In genomic region chr3:52087728-52088127, GRCh38 we compare ENCODE assay signal across 17 cellular contexts. TPM values are rescaled to one million over a fixed set of nuclear protein-coding genes. Genes with fewer than 3 reads are reported as not detected.
DNase-seq lines count a peak whose midpoint lies in the region; ATAC-seq and TF ChIP-seq lines count a peak whose summit lies in the region.
"Had no signal": no experiment of that assay in that cellular context is flagged by ENCODE, and none has a peak within 500 bp of the region (broad histone marks: within the 10 kb centered on the region; RNA-seq: fewer than 3 reads in every experiment).

No MANE protein-coding gene starts in this region.

- H3K9ac ChIP-seq in BLaER1 (peak overlapping the region; percentile 74), IMR-90 (ENCODE audit: low read depth, low read length) (no peak overlapping the region), fibroblast of lung (ENCODE audit: insufficient read depth, low read length) (no peak overlapping the region), neural progenitor cell (no peak overlapping the region)

- H3K9me1 ChIP-seq in IMR-90 (ENCODE audit: insufficient read depth, low read length) = peaks cover 51% of the 10 kb centered on the region

- peak overlapping the region; percentile 77 for H3K14ac ChIP-seq in IMR-90 (replicated peaks; ENCODE audit: low read depth, low read length)

- H3K18ac ChIP-seq in IMR-90 (ENCODE audit: low read depth, low read length) = no peak overlapping the region

- H3K9me3 ChIP-seq in BLaER1 = no peaks in the 10 kb centered on the region
- no peaks in the 10 kb centered on the region for H3K9me3 ChIP-seq in IMR-90 (ENCODE audit: control insufficient read depth, insufficient read depth, low read length)
- no peaks in the 10 kb centered on the region for H3K9me3 ChIP-seq in fibroblast of lung (ENCODE audit: control insufficient read depth, insufficient read depth, low read depth, low read length)
- H3K9me3 ChIP-seq in neural progenitor cell (ENCODE audit: low read depth) = no peaks in the 10 kb centered on the region
- no peaks in the 10 kb centered on the region for H3K9me3 ChIP-seq in body of pancreas
- H3K9me3 ChIP-seq: esophagus squamous epithelium had no signal

- BruUV-seq in IMR-90 (replicated peaks; lab: Mats Ljungman, UMichigan) (no TSS peak), MCF 10A (replicated peaks; lab: Mats Ljungman, UMichigan) (no TSS peak)

- H2AFZ ChIP-seq in IMR-90 (replicated peaks; ENCODE audit: low read length, poor library complexity) = peak overlapping the region; percentile 82
- H2AFZ ChIP-seq in fibroblast of lung (ENCODE audit: low read length) = no peak overlapping the region
- no peak overlapping the region for H2AFZ ChIP-seq in neural progenitor cell (replicated peaks)
- H2AFZ ChIP-seq: GM23338 had no signal

- H2BK20ac ChIP-seq in IMR-90 (ENCODE audit: low read depth, low read length) = peak overlapping the region; percentile 17; the same call in 1 of the 2 replicates

- no peaks in the 10 kb centered on the region for H3K27me3 ChIP-seq in BLaER1
- no peaks in the 10 kb centered on the region for H3K27me3 ChIP-seq in IMR-90 (ENCODE audit: control insufficient read depth, insufficient read depth, low read length)
- no peaks in the 10 kb centered on the region for H3K27me3 ChIP-seq in fibroblast of lung (ENCODE audit: control insufficient read depth, insufficient read depth, low read length)
- H3K27me3 ChIP-seq in neural progenitor cell = no peaks in the 10 kb centered on the region
- no peaks in the 10 kb centered on the region for H3K27me3 ChIP-seq in body of pancreas
- H3K27me3 ChIP-seq: esophagus squamous epithelium had no signal

- H3K36me3 Mint-ChIP-seq in neural progenitor cell (no peaks in the 10 kb centered on the region), MCF 10A (ENCODE audit: insufficient read depth, unreplicated experiment) (no peaks in the 10 kb centered on the region)
- H3K36me3 Mint-ChIP-seq: naive thymus-derived CD8-positive, alpha-beta T cell had no signal

- dilution Hi-C loops in IMR-90 (cut with HindIII; ENCODE audit: low sequenced_read_pairs, unreplicated experiment) = no loop called here

- H4K20me1 ChIP-seq in BLaER1 (peaks cover 5% of the 10 kb centered on the region; the same call in 1 of the 2 replicates), IMR-90 (ENCODE audit: insufficient read depth, low read length) (peaks cover 4% of the 10 kb centered on the region; the same call in 1 of the 2 replicates), fibroblast of lung (ENCODE audit: control insufficient read depth, extremely low read depth, insufficient read depth, low read length) (no peaks in the 10 kb centered on the region), neural progenitor cell (ENCODE audit: low read depth) (no peaks in the 10 kb centered on the region)

- no peak for TF ChIP-seq POLR2A in IMR-90 (IDR thresholded peaks at IDR 0.05; ENCODE audit: low read depth, low read length)
- no peak for TF ChIP-seq POLR2A in body of pancreas (IDR thresholded peaks at IDR 0.05)

- POLR2A ChIA-PET in IMR-90 (lab: Charles Lee; ENCODE audit: unreplicated experiment) (interaction anchor here (0.6 kb wide), 1 partner anchor 52 kb away, joined by 3 read pairs; no protein-coding TSS in a partner anchor), MCF 10A (lab: Yijun Ruan, JAX) (no interaction called here)

- peak overlapping the region; percentile 92 for H2BK5ac ChIP-seq in IMR-90 (ENCODE audit: low read depth, low read length, poor library complexity, severe bottlenecking)

- H3K4me2 ChIP-seq in BLaER1 (peak overlapping the region; percentile 91), IMR-90 (ENCODE audit: low read depth, low read length) (no peak overlapping the region), fibroblast of lung (ENCODE audit: extremely low read depth, insufficient read depth, low read length) (no peak overlapping the region), neural progenitor cell (no peak overlapping the region)
- H3K4me2 ChIP-seq: GM23338 had no signal

- H2BK15ac ChIP-seq in IMR-90 (ENCODE audit: low read depth, low read length) = peak overlapping the region; percentile 63; the same call in 1 of the 3 replicates

- H3K4me3 ChIP-seq in BLaER1 (peak overlapping the region; percentile 29), IMR-90 (ENCODE audit: insufficient read depth, low read depth, low read length) (no peak overlapping the region), fibroblast of lung (replicated peaks in 1 of 4; ENCODE audit: control extremely low read depth in 1 of 4, insufficient read depth in 1 of 4, low read depth in 3 of 4, low read length in 4 of 4) (no peak overlapping the region), neural progenitor cell (no peak overlapping the region), body of pancreas (no peak overlapping the region)
- H3K4me3 ChIP-seq: esophagus squamous epithelium, GM23338 had no signal

- TF ChIP-seq CTCF in IMR-90 (conservative IDR thresholded peaks at IDR 0.05; ENCODE audit: low read depth, low read length) (no peak), fibroblast of lung (conservative IDR thresholded peaks at IDR 0.05 in 1 of 2, IDR thresholded peaks at IDR 0.05 in 1 of 2; ENCODE audit: low read depth in 1 of 2, low read length in 2 of 2) (no peak), neural progenitor cell (IDR thresholded peaks at IDR 0.05) (no peak), MCF 10A (IDR thresholded peaks at IDR 0.05; ENCODE audit: unreplicated experiment) (no peak), body of pancreas (IDR thresholded peaks at IDR 0.05) (no peak)

- H4K8ac ChIP-seq in IMR-90 (ENCODE audit: low read depth in 2 of 2, low read length in 2 of 2) = peak overlapping the region; percentile 78 to 90; a peak in 3 of 4 replicates

- no peak for ATAC-seq in IMR-90 (ENCODE audit: low read depth)
- no peak for ATAC-seq in body of pancreas
- ATAC-seq: activated T-cell treated with anti-CD3 and anti-CD28 coated beads, Interleukin-2, amount 50 U/mL, for 4 hours; GM23338; naive thymus-derived CD8-positive, alpha-beta T cell had no signal

- H3K56ac ChIP-seq in IMR-90 (ENCODE audit: extremely low read depth, insufficient read depth, low read length) = no peak overlapping the region

- no peak for TF ChIP-seq RAD21 in IMR-90 (IDR thresholded peaks at IDR 0.05; ENCODE audit: low read length)

- H3K27ac Mint-ChIP-seq in neural progenitor cell (peak overlapping the region; percentile 92), MCF 10A (ENCODE audit: low read depth, unreplicated experiment) (no peak overlapping the region)
- H3K27ac Mint-ChIP-seq: B cell had no signal

- peaks cover 96% of the 10 kb centered on the region for H3K4me1 ChIP-seq in BLaER1
- peaks cover 42% of the 10 kb centered on the region for H3K4me1 ChIP-seq in IMR-90 (ENCODE audit: control insufficient read depth, insufficient read depth, low read length)
- H3K4me1 ChIP-seq in fibroblast of lung (ENCODE audit: control insufficient read depth, extremely low read depth, insufficient read depth, low read length) = peaks cover 42% of the 10 kb centered on the region
- peaks cover 20% of the 10 kb centered on the region for H3K4me1 ChIP-seq in neural progenitor cell
- H3K4me1 ChIP-seq in body of pancreas = no peaks in the 10 kb centered on the region

- peak overlapping the region; percentile 46; the same call in 1 of the 2 replicates for H3K23ac ChIP-seq in IMR-90 (ENCODE audit: low read depth, low read length)

- peak overlapping the region; percentile 94 for H3K4ac ChIP-seq in IMR-90 (ENCODE audit: low read depth, low read length)

- WGBS in IMR-90 (ENCODE audit: extremely low coverage in 2 of 2, insufficient read length in 1 of 2), 2 experiments = 100% methylated on average over 1 of the region's 3 CpGs; no CpG with 5 or more reads in 1 of the 2 experiments
- WGBS in body of pancreas, 2 donors = 95 to 100% methylated on average over 1 to 3 of the region's 3 CpGs

- in situ Hi-C loops in IMR-90 (cut with MboI; ENCODE audit: low sequenced_read_pairs) = no loop called here

- peaks cover 8 to 48% of the 10 kb centered on the region in 2 experiments; a peak in 3 of 4 replicates for H3K79me1 ChIP-seq in IMR-90 (ENCODE audit: low read depth in 1 of 2, low read length in 2 of 2)

- H4K5ac ChIP-seq in IMR-90 (ENCODE audit: low read depth, low read length) = peak overlapping the region; percentile 85; the same call in 1 of the 2 replicates

- peak overlapping the region; percentile 93; the same call in 1 of the 2 replicates for H2BK120ac ChIP-seq in IMR-90 (ENCODE audit: low read depth, low read length)

- peak overlapping the region; percentile 31; the same call in 1 of the 2 replicates for H4K91ac ChIP-seq in IMR-90 (ENCODE audit: insufficient read depth, low read depth, low read length)

- intact Hi-C loops in IMR-90 (cut with micrococcal nuclease) = no loop called here
- intact Hi-C loops in MCF 10A (cut with micrococcal nuclease) = no loop called here
- intact Hi-C loops in body of pancreas (cut with DNase I) = no loop called here

- H3F3A ChIP-seq in neural progenitor cell (ENCODE audit: low read depth) = no peaks in the 10 kb centered on the region

- H2AK9ac ChIP-seq in IMR-90 (replicated peaks; ENCODE audit: low read depth, low read length, poor library complexity) = peak overlapping the region; percentile 16

- H3K4me1 Mint-ChIP-seq in neural progenitor cell (peaks cover 51% of the 10 kb centered on the region), MCF 10A (ENCODE audit: insufficient read depth, unreplicated experiment) (peaks cover 12% of the 10 kb centered on the region)

- H3K27ac ChIP-seq in BLaER1 (peak overlapping the region; percentile 82), IMR-90 (ENCODE audit: insufficient read depth, low read length) (no peak overlapping the region), fibroblast of lung (ENCODE audit: insufficient read depth, low read length) (peak overlapping the region; percentile 88), neural progenitor cell (no peak overlapping the region), body of pancreas (peak overlapping the region in 1 of 4 donors; percentile 6)

- CTCF ChIA-PET in IMR-90 (lab: Yijun Ruan, JAX) = interaction anchor here (0.5 to 1.1 kb wide), 2 partner anchors 8 to 114 kb away, joined by 3 to 5 read pairs; partner anchors contain the start of gene ABHD14B
- CTCF ChIA-PET in MCF 10A (lab: Yijun Ruan, JAX) = interaction anchor here (0.6 to 1.8 kb wide), 3 partner anchors 35 to 403 kb away, joined by 3 to 6 read pairs (median 3); no protein-coding TSS in a partner anchor

- H3K36me3 ChIP-seq in BLaER1 (peaks cover 10% of the 10 kb centered on the region), IMR-90 (ENCODE audit: control insufficient read depth, insufficient read depth, low read length) (no peaks in the 10 kb centered on the region), fibroblast of lung (ENCODE audit: control insufficient read depth, insufficient read depth, low read length) (peaks cover 2% of the 10 kb centered on the region), neural progenitor cell (no peaks in the 10 kb centered on the region), body of pancreas (replicated peaks in 1 of 2; ENCODE audit: insufficient read depth in 1 of 2, low read depth in 2 of 2) (no peaks in the 10 kb centered on the region)
- H3K36me3 ChIP-seq: esophagus squamous epithelium had no signal

- H3K9me3 Mint-ChIP-seq in neural progenitor cell = no peaks in the 10 kb centered on the region
- H3K9me3 Mint-ChIP-seq in MCF 10A (ENCODE audit: unreplicated experiment) = no peaks in the 10 kb centered on the region
- H3K9me3 Mint-ChIP-seq: activated T-cell treated with anti-CD3 and anti-CD28 coated beads, Interleukin-2, amount 50 U/mL, for 4 hours; GM23338; naive thymus-derived CD8-positive, alpha-beta T cell had no signal

- H3K4me3 Mint-ChIP-seq in neural progenitor cell (no peak overlapping the region), MCF 10A (ENCODE audit: unreplicated experiment) (no peak overlapping the region)
- H3K4me3 Mint-ChIP-seq: activated T-cell treated with anti-CD3 and anti-CD28 coated beads, Interleukin-2, amount 50 U/mL, for 4 hours; B cell; GM23338 had no signal

- DNase-seq in IMR-90 (no peak), fibroblast of lung (ENCODE audit: low read depth in 2 of 2) (no peak), neural progenitor cell (ENCODE audit: low spot score) (no peak), NCI-H524 treated with DMSO at 0.1 percent for 48 hours (lab: John Stamatoyannopoulos, UW) (no peak), MCF 10A (ENCODE audit: unreplicated experiment) (no peak), body of pancreas (no peak), NCI-H226 (no peak)
- DNase-seq: activated CD4-positive, CD25-positive, alpha-beta regulatory T cell treated with anti-CD3 and anti-CD28 coated beads, Interleukin-2, amount 50 U/mL, for 72 hours; activated T-cell treated with anti-CD3 and anti-CD28 coated beads, Interleukin-2, amount 50 U/mL, for 4 hours; esophagus squamous epithelium; hypothalamus; MM.1S; naive thymus-derived CD8-positive, alpha-beta T cell; NCI-H2081 had no signal

- H3K27me3 Mint-ChIP-seq in neural progenitor cell (ENCODE audit: insufficient read depth, low read depth) (peaks cover 4% of the 10 kb centered on the region), MCF 10A (ENCODE audit: insufficient read depth, unreplicated experiment) (no peaks in the 10 kb centered on the region)
- H3K27me3 Mint-ChIP-seq: B cell; naive thymus-derived CD8-positive, alpha-beta T cell had no signal

- H3K79me2 ChIP-seq in fibroblast of lung (ENCODE audit: control insufficient read depth, insufficient read depth, low read length) = no peaks in the 10 kb centered on the region
- H3K79me2 ChIP-seq in neural progenitor cell (ENCODE audit: low read depth) = no peaks in the 10 kb centered on the region

- H2AK5ac ChIP-seq in IMR-90 (ENCODE audit: low read depth, low read length) = peak overlapping the region; percentile 82; the same call in 1 of the 2 replicates

RNA-seq across cellular contexts. Expression of gene DUSP7, which starts 31.4 kb away (rescaled TPM):
- total RNA-seq in IMR-90 (2012; rRNA removed) = 9.3 and 9.7 TPM in 2 replicates
- polyA plus RNA-seq in IMR-90 (2012; rRNA removed) = 24.0 and 27.8 TPM in 2 replicates
- 10.9 and 26.7 TPM in 2 replicates for polyA plus RNA-seq in IMR-90 (2012; cell fraction: cytosol; rRNA removed)
- 8.9 and 16.8 TPM in 2 replicates for polyA plus RNA-seq in IMR-90 (2012; cell fraction: nucleus; rRNA removed; ENCODE audit: low replicate concordance)
- total RNA-seq in fibroblast of lung = 5.4 and 5.6 TPM in 2 replicates
- 23.7 and 26.5 TPM in 2 replicates for polyA plus RNA-seq in fibroblast of lung
- 15.2 and 16.3 TPM in 2 replicates for polyA plus RNA-seq in fibroblast of lung (2012)
- polyA minus RNA-seq in fibroblast of lung (ENCODE audit: low replicate concordance) = 58.6 and 71.0 TPM in 2 replicates
- 2.4 and 10.7 TPM in 2 replicates for total RNA-seq in neural progenitor cell (ENCODE audit: low replicate concordance)
- 67.4 and 69.1 TPM in 2 replicates for total RNA-seq in MCF 10A (2022)
- 1 to 10 TPM; 2.6 to 3.3 TPM for total RNA-seq in body of pancreas

Comparison
In these comparisons a context has a peak if more than half of its experiments do, and no peak if none do; other contexts are left out.
1. H3K27ac ChIP-seq: peak in BLaER1 (single experiment) and fibroblast of lung (single experiment); none in IMR-90 (single experiment) and neural progenitor cell (single experiment).